ENCODE assay signal across 9 cellular contexts in the genomic region with DNA sequence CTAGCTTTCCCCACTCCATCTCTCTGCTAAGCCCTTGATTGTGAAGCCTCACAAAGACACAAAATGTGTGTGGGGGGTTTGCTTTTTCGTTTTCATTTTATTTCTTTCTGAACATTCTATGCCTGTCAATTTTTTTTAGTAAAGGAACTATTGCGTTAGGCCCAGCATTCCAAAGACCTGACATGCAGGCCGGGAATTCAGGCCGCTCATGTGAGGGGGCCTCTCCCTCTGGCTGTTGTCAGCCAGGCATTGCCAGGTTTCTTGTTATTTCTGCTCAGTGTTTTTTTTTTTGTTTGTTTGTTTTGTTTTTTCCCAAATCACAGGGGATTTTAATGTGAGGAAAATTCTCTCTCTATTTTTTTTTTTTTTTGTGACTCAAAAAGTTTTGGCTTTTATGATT. TPM values are rescaled to one million over a fixed set of nuclear protein-coding genes. Genes with fewer than 3 reads are reported as not detected.
A peak's percentile ranks its signal among the peaks of the same experiment; 100 is the strongest.
DNase-seq lines count a peak whose midpoint lies in the region; ATAC-seq and TF ChIP-seq lines count a peak whose summit lies in the region.
"Had no signal": no experiment of that assay in that cellular context is flagged by ENCODE, and none has a peak within 500 bp of the region (broad histone marks: within the 10 kb centered on the region; RNA-seq: fewer than 3 reads in every experiment).

No MANE protein-coding gene starts in this region.

- no peaks in the 10 kb centered on the region for H4K20me1 ChIP-seq in neural progenitor cell (ENCODE audit: low read depth)

- no peaks in the 10 kb centered on the region for H3K9me3 ChIP-seq in SJSA1 (replicated peaks)
- H3K9me3 ChIP-seq in neural progenitor cell (ENCODE audit: low read depth) = no peaks in the 10 kb centered on the region

- no peak for ATAC-seq in HG02884 (IDR thresholded peaks at IDR 0.05; ENCODE audit: unreplicated experiment)
- ATAC-seq in GM21526 (IDR thresholded peaks at IDR 0.05; ENCODE audit: low FRiP score, unreplicated experiment) = no peak
- ATAC-seq: foreskin keratinocyte had no signal

- peak overlapping the region; percentile 2 for H3K4me2 ChIP-seq in neural progenitor cell

- TF ChIP-seq CTCF in neural progenitor cell (IDR thresholded peaks at IDR 0.05) (no peak), CD14-positive monocyte (IDR thresholded peaks at IDR 0.05) (no peak)

- H3K36me3 Mint-ChIP-seq in neural progenitor cell (no peaks in the 10 kb centered on the region), CD14-positive monocyte (no peaks in the 10 kb centered on the region)

- H3K79me2 ChIP-seq in ACC112 (ENCODE audit: control insufficient read depth, insufficient read depth, low read length, unreplicated experiment) (no peaks in the 10 kb centered on the region), neural progenitor cell (ENCODE audit: low read depth) (no peaks in the 10 kb centered on the region)

- H3K36me3 ChIP-seq in ACC112 (ENCODE audit: insufficient read depth, low read length) (no peaks in the 10 kb centered on the region), SJSA1 (0 out of 2 replicates have a peak, but pooled peaks cover 3% of the 10 kb centered on the region), neural progenitor cell (no peaks in the 10 kb centered on the region)

- DNase-seq in SJSA1 (ENCODE audit: low read depth in 1 of 2, low spot score in 2 of 2) (peak; percentile 59 to 67), fibroblast of peridontal ligament (ENCODE audit: extremely low read depth) (peak; percentile 92), neural progenitor cell (ENCODE audit: low spot score) (peak; percentile 22), putamen (ENCODE audit: low spot score) (no peak), CD14-positive monocyte (ENCODE audit: low spot score) (no peak)

- H3K4me3 ChIP-seq in ACC112 (ENCODE audit: low read depth, low read length) (no peak overlapping the region), SJSA1 (no peak overlapping the region), neural progenitor cell (no peak overlapping the region)

- H3K27ac ChIP-seq in ACC112 (ENCODE audit: low read depth, low read length) (peak overlapping the region; percentile 80), SJSA1 (peak overlapping the region; percentile 90), neural progenitor cell (no peak overlapping the region)
- H3K27ac ChIP-seq: foreskin keratinocyte had no signal

- no peak overlapping the region for H3K4me3 Mint-ChIP-seq in neural progenitor cell
- no peak overlapping the region for H3K4me3 Mint-ChIP-seq in CD14-positive monocyte

- peak overlapping the region; percentile 86 for H3K27ac Mint-ChIP-seq in neural progenitor cell
- no peak overlapping the region for H3K27ac Mint-ChIP-seq in CD14-positive monocyte

- H3K9ac ChIP-seq in neural progenitor cell = no peak overlapping the region

- intact Hi-C loops in CD14-positive monocyte (cut with micrococcal nuclease) = no loop called here

- H3K4me1 Mint-ChIP-seq in neural progenitor cell (peaks cover 34% of the 10 kb centered on the region), CD14-positive monocyte (no peaks in the 10 kb centered on the region)

- H3K27me3 Mint-ChIP-seq in neural progenitor cell (ENCODE audit: insufficient read depth, low read depth) = peaks cover 8% of the 10 kb centered on the region
- peaks cover 8 to 11% (median 10%) of the 10 kb centered on the region in 3 donors for H3K27me3 Mint-ChIP-seq in CD14-positive monocyte (ENCODE audit: low read depth in 3 of 3)

- H2AFZ ChIP-seq in ACC112 (ENCODE audit: low read length, unreplicated experiment) = peak overlapping the region; percentile 92
- H2AFZ ChIP-seq in neural progenitor cell (replicated peaks) = peak overlapping the region; percentile 53

- no peaks in the 10 kb centered on the region for H3K27me3 ChIP-seq in ACC112 (ENCODE audit: insufficient read depth, low read length)
- no peaks in the 10 kb centered on the region for H3K27me3 ChIP-seq in SJSA1 (replicated peaks)
- H3K27me3 ChIP-seq in neural progenitor cell = no peaks in the 10 kb centered on the region

- H3F3A ChIP-seq in neural progenitor cell (ENCODE audit: low read depth) = peaks cover 8% of the 10 kb centered on the region

- H3K9me3 Mint-ChIP-seq in neural progenitor cell (peaks cover 2% of the 10 kb centered on the region), CD14-positive monocyte (peaks cover 0 to 7% (median 0%) of the 10 kb centered on the region in 7 donors)

- peaks cover 43% of the 10 kb centered on the region for H3K4me1 ChIP-seq in ACC112 (ENCODE audit: control insufficient read depth, insufficient read depth, low read length, unreplicated experiment)
- H3K4me1 ChIP-seq in SJSA1 (replicated peaks) = peaks cover 25% of the 10 kb centered on the region
- peaks cover 9% of the 10 kb centered on the region for H3K4me1 ChIP-seq in neural progenitor cell
- H3K4me1 ChIP-seq: foreskin keratinocyte had no signal

RNA-seq across cellular contexts. Expression of a gene that starts 10.3 kb away (rescaled TPM):
- not detected in 2 replicates for total RNA-seq in SJSA1 (2014; rRNA removed; shearing (Covaris generic))
- 0.06 TPM in 1 of 2 replicates, not detected in the other for total RNA-seq in neural progenitor cell (ENCODE audit: low replicate concordance)
- polyA plus RNA-seq in CD14-positive monocyte = not detected
- total RNA-seq: foreskin keratinocyte had no signal
- polyA plus RNA-seq: foreskin keratinocyte had no signal

RNA-seq across cellular contexts. Expression of a gene that starts 36.7 kb away (rescaled TPM):
- total RNA-seq in SJSA1 (2014; rRNA removed; shearing (Covaris generic)) = not detected in 2 replicates
- total RNA-seq in neural progenitor cell (ENCODE audit: low replicate concordance) = not detected in 2 replicates
- not detected for polyA plus RNA-seq in CD14-positive monocyte
- total RNA-seq: foreskin keratinocyte had no signal
- polyA plus RNA-seq: foreskin keratinocyte had no signal

Comparison
In these comparisons a context has a peak if more than half of its experiments do, and no peak if none do; other contexts are left out.
1. DNase-seq: peak in SJSA1 (2 of 2), fibroblast of peridontal ligament (single experiment) and neural progenitor cell (single experiment); none in putamen (single experiment) and CD14-positive monocyte (single experiment).